29 cellular contexts compared by ENCODE assay signal in genomic region chr3:79886204-79886603, GRCh38.
A peak's percentile ranks its signal among the peaks of the same experiment; 100 is the strongest.
DNase-seq lines count a peak whose midpoint lies in the region; ATAC-seq and TF ChIP-seq lines count a peak whose summit lies in the region.
"Had no signal": no experiment of that assay in that cellular context is flagged by ENCODE, and none has a peak within 500 bp of the region (broad histone marks: within the 10 kb centered on the region; RNA-seq: fewer than 3 reads in every experiment).

No MANE protein-coding gene starts in this region.

- no peak for TF ChIP-seq EP300 in gastroesophageal sphincter (IDR thresholded peaks at IDR 0.05)

- no peaks in the 10 kb centered on the region for H3K36me3 Mint-ChIP-seq in mesothelial cell of epicardium
- H3K36me3 Mint-ChIP-seq: activated naive CD4-positive, alpha-beta T cell treated with anti-CD3 and anti-CD28 coated beads, Interleukin-2, amount 10 ng/mL, durations not matched to agents 7 days and 5 days; stimulated activated memory B cell treated with anti-CD40 and anti-IgM and Interleukin-4, amounts not matched to agents 10 μg/mL and 1 μg/mL and 100 μg/mL, for 72 hours had no signal

- H3K9me3 Mint-ChIP-seq in mesothelial cell of epicardium, result no peaks in the 10 kb centered on the region
- H3K9me3 Mint-ChIP-seq: activated B cell treated with CpG ODN at 0.5 μM for 24 hours; activated naive CD4-positive, alpha-beta T cell treated with anti-CD3 and anti-CD28 coated beads, Interleukin-2, amount 10 ng/mL, durations not matched to agents 7 days and 5 days; stimulated activated memory B cell treated with anti-CD40 and anti-IgM and Interleukin-4, amounts not matched to agents 10 μg/mL and 1 μg/mL and 100 μg/mL, for 72 hours had no signal

- H3K36me3 ChIP-seq in cardiac muscle cell, result no peaks in the 10 kb centered on the region
- no peaks in the 10 kb centered on the region for H3K36me3 ChIP-seq in adipocyte (ENCODE audit: control insufficient read depth, insufficient read depth, low read length, severe bottlenecking)
- H3K36me3 ChIP-seq in gastroesophageal sphincter, result no peaks in the 10 kb centered on the region
- H3K36me3 ChIP-seq: colonic mucosa, heart left ventricle, neutrophil, sigmoid colon, suprapubic skin had no signal

- no peak overlapping the region for H3K4me3 Mint-ChIP-seq in mesothelial cell of epicardium
- H3K4me3 Mint-ChIP-seq: activated B cell treated with CpG ODN at 0.5 μM for 24 hours; activated naive CD4-positive, alpha-beta T cell treated with anti-CD3 and anti-CD28 coated beads, Interleukin-2, amount 10 ng/mL, durations not matched to agents 7 days and 5 days; activated T-cell treated with anti-CD3 and anti-CD28 coated beads, Interleukin-2, amount 50 U/mL, for 72 hours; B cell; stimulated activated memory B cell treated with anti-CD40 and anti-IgM and Interleukin-4, amounts not matched to agents 10 μg/mL and 1 μg/mL and 100 μg/mL, for 72 hours had no signal

- H3K4me1 Mint-ChIP-seq in mesothelial cell of epicardium, result peaks cover 37% of the 10 kb centered on the region
- H3K4me1 Mint-ChIP-seq: activated B cell treated with CpG ODN at 0.5 μM for 24 hours; activated naive CD4-positive, alpha-beta T cell treated with anti-CD3 and anti-CD28 coated beads, Interleukin-2, amount 10 ng/mL, durations not matched to agents 7 days and 5 days; B cell; stimulated activated memory B cell treated with anti-CD40 and anti-IgM and Interleukin-4, amounts not matched to agents 10 μg/mL and 1 μg/mL and 100 μg/mL, for 72 hours had no signal

- WGBS in gastroesophageal sphincter (ENCODE audit: low coverage in 1 of 2), 2 donors, result 46 to 51% methylated on average over 4 of the region's 4 CpGs

- H3K4me1 ChIP-seq in cardiac muscle cell (ENCODE audit: low read depth) (peaks cover 10% of the 10 kb centered on the region), adipocyte (ENCODE audit: control insufficient read depth, insufficient read depth, low read length) (no peaks in the 10 kb centered on the region), gastroesophageal sphincter (no peaks in the 10 kb centered on the region)
- H3K4me1 ChIP-seq: A549, breast epithelium, colonic mucosa, heart left ventricle, suprapubic skin had no signal

- H3K27me3 Mint-ChIP-seq in mesothelial cell of epicardium (ENCODE audit: low read depth), result no peaks in the 10 kb centered on the region
- H3K27me3 Mint-ChIP-seq: activated B cell treated with CpG ODN at 0.5 μM for 24 hours; activated naive CD4-positive, alpha-beta T cell treated with anti-CD3 and anti-CD28 coated beads, Interleukin-2, amount 10 ng/mL, durations not matched to agents 7 days and 5 days; B cell; progenitor cell of endocrine pancreas; stimulated activated memory B cell treated with anti-CD40 and anti-IgM and Interleukin-4, amounts not matched to agents 10 μg/mL and 1 μg/mL and 100 μg/mL, for 72 hours had no signal

- no peak for TF ChIP-seq CTCF in cardiac muscle cell (IDR thresholded peaks at IDR 0.05; ENCODE audit: low read depth, low read length)
- no peak for TF ChIP-seq CTCF in mesothelial cell of epicardium (IDR thresholded peaks at IDR 0.05; ENCODE audit: unreplicated experiment)
- no peak for TF ChIP-seq CTCF in gastroesophageal sphincter (IDR thresholded peaks at IDR 0.05)

- no peak overlapping the region for H3K4me3 ChIP-seq in cardiac muscle cell
- H3K4me3 ChIP-seq in adipocyte (ENCODE audit: low read length), result no peak overlapping the region
- no peak overlapping the region for H3K4me3 ChIP-seq in gastroesophageal sphincter
- H3K4me3 ChIP-seq: A549, breast epithelium, colonic mucosa, heart left ventricle, sigmoid colon, suprapubic skin had no signal

- DNase-seq in cardiac muscle cell (ENCODE audit: low read depth in 1 of 2, low spot score in 1 of 2), result peak in 1 of 2 donors; percentile 56
- DNase-seq in Right ventricle myocardium inferior (ENCODE audit: missing footprints), result no peak
- DNase-seq in adipocyte (ENCODE audit: low read depth), result peak; percentile 53
- peak in 1 of 2 experiments; percentile 39 for DNase-seq in mesothelial cell of epicardium (ENCODE audit: low spot score in 2 of 2, unreplicated experiment in 2 of 2)
- no peak for DNase-seq in substantia nigra (lab: John Stamatoyannopoulos, UW)
- no peak for DNase-seq in EL
- DNase-seq in left colon, result no peak
- DNase-seq: activated B cell treated with CpG ODN at 0.5 μM for 24 hours; activated CD4-positive, alpha-beta T cell treated with anti-CD3 and anti-CD28 coated beads, Interleukin-2, amount 50 U/mL, for 1 hour; activated naive CD4-positive, alpha-beta T cell treated with anti-CD3 and anti-CD28 coated beads, Interleukin-2, amount 10 ng/mL, durations not matched to agents 7 days and 5 days; activated T-cell treated with anti-CD3 and anti-CD28 coated beads, Interleukin-2, amount 50 U/mL, for 72 hours; amniotic stem cell; colonic mucosa; effector CD8-positive, alpha-beta T cell; heart left ventricle; Karpas-422; Right ventricle myocardium superior; sigmoid colon; stimulated activated CD4-positive, alpha-beta T cell treated with anti-CD3 and anti-CD28 coated beads, Interleukin-4, amount 100 ng/mL, for 4 hours had no signal

- peak overlapping the region; percentile 60 for H3K27ac ChIP-seq in cardiac muscle cell
- H3K27ac ChIP-seq in substantia nigra (ENCODE audit: low read depth, low read length, poor library complexity, severe bottlenecking), result no peak overlapping the region
- H3K27ac ChIP-seq in gastroesophageal sphincter, result no peak overlapping the region
- H3K27ac ChIP-seq: A549, breast epithelium, colonic mucosa, heart left ventricle, HL-60, neutrophil, sigmoid colon, suprapubic skin had no signal

- no peaks in the 10 kb centered on the region for H3K27me3 ChIP-seq in cardiac muscle cell
- no peaks in the 10 kb centered on the region for H3K27me3 ChIP-seq in adipocyte (replicated peaks; ENCODE audit: control insufficient read depth, insufficient read depth, low read length)
- no peaks in the 10 kb centered on the region for H3K27me3 ChIP-seq in gastroesophageal sphincter
- H3K27me3 ChIP-seq: breast epithelium, colonic mucosa, heart left ventricle, neutrophil, sigmoid colon, suprapubic skin had no signal

- H3K27ac Mint-ChIP-seq in mesothelial cell of epicardium, result peak overlapping the region; percentile 80
- H3K27ac Mint-ChIP-seq: activated B cell treated with CpG ODN at 0.5 μM for 24 hours; activated naive CD4-positive, alpha-beta T cell treated with anti-CD3 and anti-CD28 coated beads, Interleukin-2, amount 10 ng/mL, durations not matched to agents 7 days and 5 days; activated T-cell treated with anti-CD3 and anti-CD28 coated beads, Interleukin-2, amount 50 U/mL, for 72 hours; B cell; progenitor cell of endocrine pancreas; stimulated activated memory B cell treated with anti-CD40 and anti-IgM and Interleukin-4, amounts not matched to agents 10 μg/mL and 1 μg/mL and 100 μg/mL, for 72 hours had no signal

- TF ChIP-seq POLR2A in gastroesophageal sphincter (IDR thresholded peaks at IDR 0.05), result no peak

- ATAC-seq in Right ventricle myocardium inferior, result no peak
- no peak for ATAC-seq in left colon
- no peak for ATAC-seq in gastroesophageal sphincter
- ATAC-seq: A549; activated T-cell treated with anti-CD3 and anti-CD28 coated beads, Interleukin-2, amount 50 U/mL, for 72 hours; heart left ventricle; HepG2; stimulated activated memory B cell treated with anti-CD40 and anti-IgM and Interleukin-4, amounts not matched to agents 10 μg/mL and 1 μg/mL and 100 μg/mL, for 72 hours had no signal

- H3K9ac ChIP-seq in adipocyte (ENCODE audit: low read length), result no peak overlapping the region

- H3K9me3 ChIP-seq in cardiac muscle cell (ENCODE audit: low read depth), result no peaks in the 10 kb centered on the region
- H3K9me3 ChIP-seq in adipocyte (ENCODE audit: control insufficient read depth, low read length), result no peaks in the 10 kb centered on the region
- no peaks in the 10 kb centered on the region for H3K9me3 ChIP-seq in gastroesophageal sphincter
- H3K9me3 ChIP-seq: A549, breast epithelium, colonic mucosa, heart left ventricle, neutrophil, sigmoid colon, suprapubic skin had no signal

- intact Hi-C loops in Right ventricle myocardium inferior (cut with DNase I) (no loop called here), left colon (cut with DNase I, micrococcal nuclease) (no loop called here)
